In genomic region chr9:92728831-92729734, GRCh38 we compare ENCODE assay signal across 1 cellular context.
TF ChIP-seq lines count a peak whose summit lies in the region.

No MANE protein-coding gene starts in this region.

TF ChIP-seq in IMR-90, 13 proteins besides CTCF, POLR2A, EP300 and RAD21 (continued from another document):
- TF ChIP-seq CHD1 (IDR thresholded peaks at IDR 0.05; ENCODE audit: low read depth, low read length) (no peak), ELK1 (IDR thresholded peaks at IDR 0.05; ENCODE audit: borderline replicate concordance, low read depth, low read length) (no peak), RFX5 (IDR thresholded peaks at IDR 0.05; ENCODE audit: low read depth, low read length) (no peak), CEBPB (IDR thresholded peaks at IDR 0.05; ENCODE audit: low read depth, low read length) (peak; percentile 90), MAFK (IDR thresholded peaks at IDR 0.05; ENCODE audit: low read depth, low read length) (no peak)
TF ChIP-seq in IMR-90: peak in this region for 3.
